Comparison of ENCODE assay signal across 12 cellular contexts in the genomic region with DNA sequence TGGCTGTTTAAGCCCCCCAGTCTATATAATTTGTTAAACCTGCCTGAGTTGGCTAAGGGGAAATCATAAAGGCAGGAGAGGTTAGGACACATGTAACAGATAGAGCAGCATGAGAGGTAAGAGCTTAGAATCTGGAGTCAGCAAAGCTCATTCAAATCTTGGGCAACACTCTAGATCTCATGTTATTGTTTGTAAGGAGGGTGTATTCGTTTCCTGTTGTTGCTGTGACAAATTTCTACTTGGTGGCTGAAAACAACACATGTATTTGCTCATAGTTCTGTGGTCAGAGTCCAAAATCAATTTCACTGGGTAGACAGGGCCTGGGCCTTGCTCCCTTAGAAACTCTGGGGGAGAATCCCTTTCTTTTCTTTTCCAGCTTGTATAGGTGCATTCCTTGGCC. TPM values are rescaled to one million over a fixed set of nuclear protein-coding genes. Genes with fewer than 3 reads are reported as not detected.
A peak's percentile ranks its signal among the peaks of the same experiment; 100 is the strongest.
DNase-seq lines count a peak whose midpoint lies in the region; ATAC-seq and TF ChIP-seq lines count a peak whose summit lies in the region.
"Had no signal": no experiment of that assay in that cellular context is flagged by ENCODE, and none has a peak within 500 bp of the region (broad histone marks: within the 10 kb centered on the region; RNA-seq: fewer than 3 reads in every experiment).

No MANE protein-coding gene starts in this region.

- intact Hi-C loops in Caco-2 (cut with micrococcal nuclease; ENCODE audit: unreplicated experiment): no loop called here

- no peak for TF ChIP-seq CTCF in Caco-2 (IDR thresholded peaks at IDR 0.05; ENCODE audit: insufficient read depth in 1 of 2, low read depth in 1 of 2, low read length in 1 of 2, severe bottlenecking in 1 of 2, unreplicated experiment in 1 of 2)

- H3K79me2 ChIP-seq in Karpas-422 (ENCODE audit: low read length): peaks cover 88% of the 10 kb centered on the region

- H3K9me3 Mint-ChIP-seq in activated naive CD4-positive, alpha-beta T cell treated with anti-CD3 and anti-CD28 coated beads, Interleukin-2, amount 50 U/mL, for 72 hours: peaks cover 7 to 14% of the 10 kb centered on the region in 2 donors
- H3K9me3 Mint-ChIP-seq in naive B cell (no peaks in the 10 kb centered on the region), Caco-2 (ENCODE audit: unreplicated experiment) (no peaks in the 10 kb centered on the region)

- H3K27ac ChIP-seq in Karpas-422 (ENCODE audit: low read length): peak overlapping the region; percentile 100

- H3K9ac ChIP-seq in Karpas-422 (ENCODE audit: low read length): peak overlapping the region; percentile 83; the same call in 1 of the 2 replicates

- H3K4me1 ChIP-seq in Karpas-422 (ENCODE audit: low read length) (peaks cover 66% of the 10 kb centered on the region), Caco-2 (no peaks in the 10 kb centered on the region)
- H3K4me1 ChIP-seq: uterus had no signal

- H3K36me3 ChIP-seq in Karpas-422 (ENCODE audit: insufficient read depth, low read length) (peaks cover 60% of the 10 kb centered on the region), Caco-2 (ENCODE audit: control insufficient read depth, insufficient read depth, low read length) (no peaks in the 10 kb centered on the region)
- H3K36me3 ChIP-seq: uterus had no signal

- H3K4me3 Mint-ChIP-seq in naive B cell: peak overlapping the region; percentile 77 to 99 (median 98)
- no peak overlapping the region for H3K4me3 Mint-ChIP-seq in Caco-2 (ENCODE audit: unreplicated experiment)

- H3K4me2 ChIP-seq in Karpas-422 (ENCODE audit: low read depth, low read length, poor library complexity, severe bottlenecking): peak overlapping the region; percentile 94

- DNase-seq in CD1c-positive myeloid dendritic cell (ENCODE audit: extremely low spot score) (peak; percentile 63), Karpas-422 (no peak), naive B cell (no peak), Caco-2 (no peak), midbrain (lab: John Stamatoyannopoulos, UW) (no peak)
- no peak for DNase-seq in activated naive CD4-positive, alpha-beta T cell treated with anti-CD3 and anti-CD28 coated beads, Interleukin-2, amount 50 U/mL, for 72 hours (ENCODE audit: low spot score in 2 of 2)
- DNase-seq in activated CD4-positive, CD25-positive, alpha-beta regulatory T cell (lab: John Stamatoyannopoulos, UW): no peak
- DNase-seq: glutamatergic neuron, uterus had no signal

- H3K9me3 ChIP-seq in Karpas-422 (ENCODE audit: low read length) (no peaks in the 10 kb centered on the region), Caco-2 (no peaks in the 10 kb centered on the region)
- H3K9me3 ChIP-seq: uterus had no signal

- H3K9me2 ChIP-seq in Karpas-422 (replicated peaks; ENCODE audit: insufficient read depth, low read length): no peaks in the 10 kb centered on the region

- H3K4me3 ChIP-seq in Karpas-422 (ENCODE audit: low read length) (no peak overlapping the region), Caco-2 (ENCODE audit: low read depth, low read length) (no peak overlapping the region)
- H3K4me3 ChIP-seq: uterus had no signal

- CTCF ChIA-PET in Caco-2 (lab: Charles Lee): no interaction called here

- H3K27me3 Mint-ChIP-seq in naive B cell (no peaks in the 10 kb centered on the region), Caco-2 (ENCODE audit: insufficient read depth, unreplicated experiment) (peaks cover 23% of the 10 kb centered on the region)

- no peaks in the 10 kb centered on the region for H4K20me1 ChIP-seq in Karpas-422 (ENCODE audit: insufficient read depth, low read depth, low read length)

- H3K4me1 Mint-ChIP-seq in naive B cell (peaks cover 88 to 98% (median 96%) of the 10 kb centered on the region in 3 donors), Caco-2 (ENCODE audit: low read depth, unreplicated experiment) (no peaks in the 10 kb centered on the region)

- ATAC-seq in activated naive CD4-positive, alpha-beta T cell treated with anti-CD3 and anti-CD28 coated beads, Interleukin-2, amount 50 U/mL, for 72 hours: no peak
- ATAC-seq in naive B cell (ENCODE audit: low read depth in 2 of 2) (no peak), HG03039 (IDR thresholded peaks at IDR 0.05; ENCODE audit: unreplicated experiment) (no peak)

- peak overlapping the region; percentile 36 to 85 for H3K27ac Mint-ChIP-seq in activated naive CD4-positive, alpha-beta T cell treated with anti-CD3 and anti-CD28 coated beads, Interleukin-2, amount 50 U/mL, for 72 hours
- H3K27ac Mint-ChIP-seq in naive B cell: peak overlapping the region; percentile 94 to 99 (median 98)
- no peak overlapping the region for H3K27ac Mint-ChIP-seq in Caco-2 (ENCODE audit: unreplicated experiment)

- no TSS peak for BruUV-seq in Caco-2 (replicated peaks; lab: Mats Ljungman, UMichigan)

- no peaks in the 10 kb centered on the region for H3K27me3 ChIP-seq in Karpas-422 (ENCODE audit: low read length)
- no peaks in the 10 kb centered on the region for H3K27me3 ChIP-seq in Caco-2 (replicated peaks; ENCODE audit: control insufficient read depth, insufficient read depth, low read length)
- H3K27me3 ChIP-seq: uterus had no signal

- POLR2A ChIA-PET in Caco-2 (lab: Charles Lee): no interaction called here

- H2AFZ ChIP-seq in Karpas-422 (ENCODE audit: low read length): no peak overlapping the region

- H3K36me3 Mint-ChIP-seq in activated naive CD4-positive, alpha-beta T cell treated with anti-CD3 and anti-CD28 coated beads, Interleukin-2, amount 50 U/mL, for 72 hours: peaks cover 10 to 25% of the 10 kb centered on the region in 2 donors
- peaks cover 9 to 15% of the 10 kb centered on the region in 2 donors for H3K36me3 Mint-ChIP-seq in naive B cell
- H3K36me3 Mint-ChIP-seq in Caco-2 (ENCODE audit: insufficient read depth, unreplicated experiment): no peaks in the 10 kb centered on the region

RNA-seq across cellular contexts. Expression of gene LY86, which starts 4.3 kb away (rescaled TPM):
- total RNA-seq in Karpas-422 (2014; rRNA removed; shearing (Covaris generic); ENCODE audit: low replicate concordance): 102 and 187 TPM in 2 replicates
- total RNA-seq in activated naive CD4-positive, alpha-beta T cell treated with anti-CD3 and anti-CD28 coated beads, Interleukin-2, amount 50 U/mL, for 72 hours: 1 to 10 TPM in 1 of 2 donors, under 1 TPM in 1; 0.96 to 2.4 TPM
- polyA plus RNA-seq in naive B cell (ENCODE audit: low read depth in 6 of 6): 100 to 1,000 TPM; 310 to 556 (median 476) TPM
- total RNA-seq in Caco-2 (2022): not detected in 2 replicates
- total RNA-seq: lung microvascular endothelial cell, renal cortical epithelial cell had no signal

Comparison
In these comparisons a context has a peak if more than half of its experiments do, and no peak if none do; other contexts are left out.
1. RNA of gene LY86, which starts 4.3 kb away (total RNA-seq): 102 to 187 TPM in Karpas-422; 0.96 to 2.4 TPM in activated naive CD4-positive, alpha-beta T cell treated with anti-CD3 and anti-CD28 coated beads, Interleukin-2, amount 50 U/mL, for 72 hours and not detected in Caco-2; every median in the first group is over 10 times any median in the second.